ENCODE assay signal across 1 cellular context in genomic region chr17:50668025-50668837, GRCh38.
TF ChIP-seq lines count a peak whose summit lies in the region.

No MANE protein-coding gene starts in this region.

TF ChIP-seq in HepG2, 621 proteins besides CTCF, POLR2A, EP300 and RAD21 (continued from another document):
- TF ChIP-seq TFDP1 (CRISPR knock-in tag; IDR thresholded peaks at IDR 0.05; ENCODE audit: borderline replicate concordance): no peak
- peak; percentile 76 for TF ChIP-seq FOSL2 (CRISPR knock-in tag; IDR thresholded peaks at IDR 0.05)
- no peak for TF ChIP-seq KLF16 (CRISPR knock-in tag; IDR thresholded peaks at IDR 0.05)
- no peak for TF ChIP-seq ZBTB7A (CRISPR knock-in tag; IDR thresholded peaks at IDR 0.05)
- no peak for TF ChIP-seq RFXANK (CRISPR knock-in tag; IDR thresholded peaks at IDR 0.05)
- no peak for TF ChIP-seq ZNF724P (CRISPR knock-in tag; IDR thresholded peaks at IDR 0.05; ENCODE audit: borderline replicate concordance)
- no peak for TF ChIP-seq TBP (CRISPR knock-in tag; IDR thresholded peaks at IDR 0.05)
- TF ChIP-seq ZNF761 (CRISPR knock-in tag; conservative IDR thresholded peaks at IDR 0.05): no peak
- TF ChIP-seq ZKSCAN8 (CRISPR knock-in tag; IDR thresholded peaks at IDR 0.05; ENCODE audit: borderline replicate concordance): no peak
- TF ChIP-seq ZMAT3 (CRISPR knock-in tag; conservative IDR thresholded peaks at IDR 0.05): no peak
- no peak for TF ChIP-seq ZNF484 (CRISPR knock-in tag; IDR thresholded peaks at IDR 0.05; ENCODE audit: borderline replicate concordance, low read depth)
- no peak for TF ChIP-seq DMAP1 (CRISPR knock-in tag; IDR thresholded peaks at IDR 0.05)
- TF ChIP-seq HNRNPK (IDR thresholded peaks at IDR 0.05; ENCODE audit: low read depth, low read length, poor library complexity, severe bottlenecking): no peak
- TF ChIP-seq ZFP36L2 (CRISPR knock-in tag; IDR thresholded peaks at IDR 0.05): no peak
- peak; percentile 68; the same call in 1 of the 2 replicates for TF ChIP-seq NR2C2 (CRISPR knock-in tag; IDR thresholded peaks at IDR 0.05; ENCODE audit: borderline replicate concordance)
- TF ChIP-seq EEA1 (CRISPR knock-in tag; IDR thresholded peaks at IDR 0.05; ENCODE audit: borderline replicate concordance): no peak
- no peak for TF ChIP-seq FUBP1 (CRISPR knock-in tag; IDR thresholded peaks at IDR 0.05; ENCODE audit: borderline replicate concordance)
- no peak for TF ChIP-seq ARHGAP35 (CRISPR knock-in tag; IDR thresholded peaks at IDR 0.05; ENCODE audit: borderline replicate concordance)
- TF ChIP-seq SMAD3 (CRISPR knock-in tag; IDR thresholded peaks at IDR 0.05): no peak
- TF ChIP-seq ZFYVE20 (CRISPR knock-in tag; IDR thresholded peaks at IDR 0.05; ENCODE audit: borderline replicate concordance, low read depth): no peak
- TF ChIP-seq SIN3A (IDR thresholded peaks at IDR 0.05; ENCODE audit: borderline replicate concordance, low read depth, low read length): no peak
- TF ChIP-seq NPAS2 (CRISPR knock-in tag; IDR thresholded peaks at IDR 0.05; ENCODE audit: borderline replicate concordance): no peak
- 0 out of 2 replicates have a peak, but pooled peaks have one; percentile 28 for TF ChIP-seq ATF2 (CRISPR knock-in tag; IDR thresholded peaks at IDR 0.05)
- TF ChIP-seq ZNF629 (CRISPR knock-in tag; conservative IDR thresholded peaks at IDR 0.05): no peak
- TF ChIP-seq NFYC (CRISPR knock-in tag; IDR thresholded peaks at IDR 0.05): no peak
- TF ChIP-seq NRL (CRISPR knock-in tag; IDR thresholded peaks at IDR 0.05; ENCODE audit: borderline replicate concordance): no peak
- peak; percentile 27; the same call in 1 of the 2 replicates for TF ChIP-seq ATF7 (IDR thresholded peaks at IDR 0.05)
- TF ChIP-seq ATF7 (CRISPR knock-in tag; IDR thresholded peaks at IDR 0.05): no peak
- TF ChIP-seq ZNF121 (CRISPR knock-in tag; IDR thresholded peaks at IDR 0.05): no peak
- TF ChIP-seq ZNF614 (CRISPR knock-in tag; IDR thresholded peaks at IDR 0.05; ENCODE audit: borderline replicate concordance): no peak
- no peak for TF ChIP-seq ZNF253 (CRISPR knock-in tag; IDR thresholded peaks at IDR 0.05; ENCODE audit: borderline replicate concordance)
